ENCODE assay signal across 8 cellular contexts in the genomic region with DNA sequence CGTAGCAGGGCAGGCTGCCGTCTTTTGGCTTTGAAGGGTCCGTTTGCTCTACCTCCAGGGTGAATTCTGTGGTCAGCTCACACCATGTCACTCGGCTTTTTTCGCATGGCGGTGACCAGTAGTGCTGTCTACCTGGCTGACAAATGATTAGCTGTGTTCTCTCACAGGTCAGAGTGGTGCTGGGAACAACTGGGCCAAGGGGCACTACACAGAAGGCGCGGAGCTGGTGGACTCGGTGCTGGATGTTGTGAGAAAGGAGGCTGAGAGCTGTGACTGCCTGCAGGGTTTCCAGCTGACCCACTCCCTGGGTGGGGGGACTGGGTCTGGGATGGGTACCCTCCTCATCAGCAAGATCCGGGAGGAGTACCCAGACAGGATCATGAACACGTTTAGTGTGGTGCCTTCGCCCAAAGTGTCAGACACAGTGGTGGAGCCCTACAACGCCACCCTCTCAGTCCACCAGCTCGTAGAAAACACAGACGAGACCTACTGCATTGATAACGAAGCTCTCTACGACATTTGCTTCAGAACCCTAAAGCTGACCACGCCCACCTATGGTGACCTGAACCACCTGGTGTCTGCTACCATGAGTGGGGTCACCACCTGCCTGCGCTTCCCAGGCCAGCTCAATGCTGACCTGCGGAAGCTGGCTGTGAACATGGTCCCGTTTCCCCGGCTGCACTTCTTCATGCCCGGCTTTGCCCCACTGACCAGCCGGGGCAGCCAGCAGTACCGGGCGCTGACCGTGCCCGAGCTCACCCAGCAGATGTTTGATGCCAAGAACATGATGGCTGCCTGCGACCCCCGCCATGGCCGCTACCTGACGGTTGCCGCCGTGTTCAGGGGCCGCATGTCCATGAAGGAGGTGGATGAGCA. TPM values are rescaled to one million over a fixed set of nuclear protein-coding genes. Genes with fewer than 3 reads are reported as not detected.
DNase-seq lines count a peak whose midpoint lies in the region; ATAC-seq, FAIRE-seq and TF ChIP-seq lines count a peak whose summit lies in the region.

No MANE protein-coding gene starts in this region.

- H3K9me2 ChIP-seq in Karpas-422 (replicated peaks; ENCODE audit: insufficient read depth, low read length) = no peaks in the 10 kb centered on the region

- H3K27ac ChIP-seq in AG04450 (ENCODE audit: low read depth, low read length) (peak overlapping the region; percentile 2), Karpas-422 (ENCODE audit: low read length) (no peak overlapping the region), coronary artery (peak overlapping the region; percentile 89 to 100)

- peak overlapping the region; percentile 64 to 90 (median 84) for H3K4me3 Mint-ChIP-seq in naive thymus-derived CD8-positive, alpha-beta T cell

- TF ChIP-seq CTCF in AG04450 (IDR thresholded peaks at IDR 0.05; ENCODE audit: low read depth, low read length) (no peak), coronary artery (IDR thresholded peaks at IDR 0.05) (no peak)

- H3K4me3 ChIP-seq in AG04450 (ENCODE audit: low read depth, low read length) (peak overlapping the region; percentile 82), Karpas-422 (ENCODE audit: low read length) (peak overlapping the region; percentile 98), coronary artery (peak overlapping the region; percentile 99)

- ATAC-seq in naive thymus-derived CD8-positive, alpha-beta T cell = no peak
- no peak for ATAC-seq in GM21786 (IDR thresholded peaks at IDR 0.05; ENCODE audit: unreplicated experiment)

- H3K27me3 Mint-ChIP-seq in naive thymus-derived CD8-positive, alpha-beta T cell = peaks cover 0 to 3% (median 0%) of the 10 kb centered on the region in 5 donors

- DNase-seq in AG04450 (ENCODE audit: low read depth, low spot score) (no peak), Karpas-422 (no peak), coronary artery (ENCODE audit: low spot score) (no peak), urothelium cell line (ENCODE audit: low spot score) (no peak), putamen (ENCODE audit: low spot score) (no peak), ecto neural progenitor cell (ENCODE audit: low spot score) (no peak)
- DNase-seq in naive thymus-derived CD8-positive, alpha-beta T cell = peak in 1 of 10 donors; percentile 13

- H3K4me1 ChIP-seq in Karpas-422 (ENCODE audit: low read length) = peaks cover 30% of the 10 kb centered on the region

- no peak for FAIRE-seq in urothelium cell line (lab: Jason Lieb, UNC)

- peak overlapping the region; percentile 34 to 88 (median 80) for H3K27ac Mint-ChIP-seq in naive thymus-derived CD8-positive, alpha-beta T cell

- peaks cover 36% of the 10 kb centered on the region for H4K20me1 ChIP-seq in Karpas-422 (ENCODE audit: insufficient read depth, low read depth, low read length)

- H3K4me2 ChIP-seq in Karpas-422 (ENCODE audit: low read depth, low read length, poor library complexity, severe bottlenecking) = peak overlapping the region; percentile 98

- CTCF ChIA-PET in AG04450 (lab: Charles Lee) = interaction anchor here (0.5 kb wide), 1 partner anchor 29 kb away, joined by 3 read pairs; no protein-coding TSS in a partner anchor

- H3K4me1 Mint-ChIP-seq in naive thymus-derived CD8-positive, alpha-beta T cell = peaks cover 7 to 35% (median 24%) of the 10 kb centered on the region in 4 donors

- H3K9me3 Mint-ChIP-seq in naive thymus-derived CD8-positive, alpha-beta T cell = no peaks in the 10 kb centered on the region

- H3K9me3 ChIP-seq in AG04450 (ENCODE audit: control insufficient read depth, insufficient read depth, low read length) (no peaks in the 10 kb centered on the region; the same call in 1 of the 2 replicates), Karpas-422 (ENCODE audit: low read length) (no peaks in the 10 kb centered on the region)

- peaks cover 0 to 10% (median 6%) of the 10 kb centered on the region in 3 donors for H3K36me3 Mint-ChIP-seq in naive thymus-derived CD8-positive, alpha-beta T cell

- H3K79me2 ChIP-seq in Karpas-422 (ENCODE audit: low read length) = 0 out of 2 replicates have a peak, but pooled peaks cover 5% of the 10 kb centered on the region

- H3K36me3 ChIP-seq in Karpas-422 (ENCODE audit: insufficient read depth, low read length) = peaks cover 17% of the 10 kb centered on the region

- no peak overlapping the region for H2AFZ ChIP-seq in Karpas-422 (ENCODE audit: low read length)

- peak overlapping the region; percentile 97 for H3K9ac ChIP-seq in Karpas-422 (ENCODE audit: low read length)

- H3K27me3 ChIP-seq in AG04450 (ENCODE audit: control insufficient read depth, insufficient read depth, low read length) (no peaks in the 10 kb centered on the region), Karpas-422 (ENCODE audit: low read length) (no peaks in the 10 kb centered on the region)

- POLR2A ChIA-PET in AG04450 (lab: Yijun Ruan, JAX) = interaction anchor here (0.7 to 5.7 kb wide), 8 partner anchors 11 to 172 kb away, joined by 3 to 146 read pairs (median 4); partner anchors contain the start of genes MAN1B1, NELFB, RNF224 and SAPCD2
- POLR2A ChIA-PET in naive thymus-derived CD8-positive, alpha-beta T cell (lab: Charles Lee) = interaction anchor here (0.6 to 8.9 kb wide), 11 partner anchors 13 to 277 kb away, joined by 3 to 139 read pairs (median 5); partner anchors contain the start of genes ANAPC2, CYSRT1, EXD3 and MAN1B1

RNA-seq across cellular contexts. Expression of gene TUBB4B, which starts 1.5 kb away (rescaled TPM):
- 223 and 262 TPM in 2 replicates for polyA plus RNA-seq in AG04450 (2011; rRNA removed)
- polyA minus RNA-seq in AG04450 (2011; rRNA and poly(A)+ RNA removed) = 180 and 232 TPM in 2 replicates
- total RNA-seq in Karpas-422 (2014; rRNA removed; shearing (Covaris generic); ENCODE audit: low replicate concordance) = 97.1 and 152 TPM in 2 replicates
- 10 to 100 TPM; 60.2 TPM for total RNA-seq in naive thymus-derived CD8-positive, alpha-beta T cell
- polyA plus RNA-seq in naive thymus-derived CD8-positive, alpha-beta T cell = 10 to 100 TPM; 10.8 to 23.4 (median 22.5) TPM

RNA-seq across cellular contexts. Expression of gene STPG3, which starts 8.5 kb away (rescaled TPM):
- not detected in 2 replicates for polyA plus RNA-seq in AG04450 (2011; rRNA removed)
- not detected in 2 replicates for polyA minus RNA-seq in AG04450 (2011; rRNA and poly(A)+ RNA removed)
- total RNA-seq in Karpas-422 (2014; rRNA removed; shearing (Covaris generic); ENCODE audit: low replicate concordance) = 0.61 and 0.86 TPM in 2 replicates
- not detected for total RNA-seq in naive thymus-derived CD8-positive, alpha-beta T cell
- not detected for polyA plus RNA-seq in naive thymus-derived CD8-positive, alpha-beta T cell

RNA-seq across cellular contexts. Expression of gene SLC34A3, which starts 11.9 kb away (rescaled TPM):
- not detected in 2 replicates for polyA plus RNA-seq in AG04450 (2011; rRNA removed)
- polyA minus RNA-seq in AG04450 (2011; rRNA and poly(A)+ RNA removed) = not detected in 2 replicates
- total RNA-seq in Karpas-422 (2014; rRNA removed; shearing (Covaris generic); ENCODE audit: low replicate concordance) = not detected in 2 replicates
- total RNA-seq in naive thymus-derived CD8-positive, alpha-beta T cell = not detected
- not detected for polyA plus RNA-seq in naive thymus-derived CD8-positive, alpha-beta T cell

RNA-seq across cellular contexts. Expression of gene NELFB, which starts 12.6 kb away (rescaled TPM):
- 27.1 and 38.7 TPM in 2 replicates for polyA plus RNA-seq in AG04450 (2011; rRNA removed)
- polyA minus RNA-seq in AG04450 (2011; rRNA and poly(A)+ RNA removed) = 21.9 and 23.5 TPM in 2 replicates
- 17.8 and 42.7 TPM in 2 replicates for total RNA-seq in Karpas-422 (2014; rRNA removed; shearing (Covaris generic); ENCODE audit: low replicate concordance)
- 10 to 100 TPM; 42.4 to 45.9 TPM for total RNA-seq in naive thymus-derived CD8-positive, alpha-beta T cell
- polyA plus RNA-seq in naive thymus-derived CD8-positive, alpha-beta T cell = 10 to 100 TPM; 20.4 to 29.7 (median 25.0) TPM

RNA-seq across cellular contexts. Expression of gene RNF224, which starts 15.3 kb away (rescaled TPM):
- not detected in 2 replicates for polyA plus RNA-seq in AG04450 (2011; rRNA removed)
- not detected in 2 replicates for polyA minus RNA-seq in AG04450 (2011; rRNA and poly(A)+ RNA removed)
- total RNA-seq in Karpas-422 (2014; rRNA removed; shearing (Covaris generic); ENCODE audit: low replicate concordance) = 0.37 TPM in 1 of 2 replicates, not detected in the other
- total RNA-seq in naive thymus-derived CD8-positive, alpha-beta T cell = under 1 TPM in 1 of 2 experiments, not detected in 1; 0.21 TPM
- not detected for polyA plus RNA-seq in naive thymus-derived CD8-positive, alpha-beta T cell
